Comparison of ENCODE assay signal across 17 cellular contexts in genomic region chr20:41501376-41501775, GRCh38.
DNase-seq lines count a peak whose midpoint lies in the region; ATAC-seq and TF ChIP-seq lines count a peak whose summit lies in the region.
"Had no signal": no experiment of that assay in that cellular context is flagged by ENCODE, and none has a peak within 500 bp of the region (broad histone marks: within the 10 kb centered on the region; RNA-seq: fewer than 3 reads in every experiment).

No MANE protein-coding gene starts in this region.

- H3K36me3 Mint-ChIP-seq in endothelial cell (ENCODE audit: low read depth, unreplicated experiment) = peaks cover 35% of the 10 kb centered on the region

- H3K4me3 Mint-ChIP-seq in endothelial cell (ENCODE audit: unreplicated experiment) = no peak overlapping the region
- H3K4me3 Mint-ChIP-seq: B cell; CD4-positive, CD25-positive, alpha-beta regulatory T cell; CD8-positive, alpha-beta T cell had no signal

- TF ChIP-seq CTCF in endothelial cell (IDR thresholded peaks at IDR 0.05; ENCODE audit: unreplicated experiment) (no peak), fibroblast of the aortic adventitia (IDR thresholded peaks at IDR 0.05; ENCODE audit: insufficient read depth, low read length) (no peak)

- H3K9me3 ChIP-seq in adipocyte (ENCODE audit: control insufficient read depth, low read length) = no peaks in the 10 kb centered on the region
- H3K9me3 ChIP-seq: HAP-1 had no signal

- peak; percentile 9 for DNase-seq in HCEC 1CT
- DNase-seq in adipocyte (ENCODE audit: low read depth) = peak; percentile 57
- DNase-seq in endothelial cell (ENCODE audit: low spot score) = no peak
- peak; percentile 19 for DNase-seq in fibroblast of the aortic adventitia (ENCODE audit: low read depth)
- DNase-seq in HT-29 (ENCODE audit: low spot score) = no peak
- DNase-seq in stimulated activated CD4-positive, alpha-beta T cell treated with anti-CD3 and anti-CD28 coated beads, Interleukin-4, amount 100 ng/mL, for 4 hours = no peak
- DNase-seq: Caco-2; CD4-positive, CD25-positive, alpha-beta regulatory T cell; CD8-positive, alpha-beta T cell; DMS153; DND-41; GOT3 had no signal

- H3K4me1 Mint-ChIP-seq in endothelial cell (ENCODE audit: unreplicated experiment) = peaks cover 26% of the 10 kb centered on the region
- H3K4me1 Mint-ChIP-seq: B cell had no signal

- no peak overlapping the region for H3K4me3 ChIP-seq in adipocyte (ENCODE audit: low read length)
- no peak overlapping the region for H3K4me3 ChIP-seq in fibroblast of the aortic adventitia (ENCODE audit: low read depth, low read length)
- H3K4me3 ChIP-seq: BLaER1, HAP-1 had no signal

- H3K4me1 ChIP-seq in adipocyte (ENCODE audit: control insufficient read depth, insufficient read depth, low read length) = peaks cover 18% of the 10 kb centered on the region
- H3K4me1 ChIP-seq: BLaER1 had no signal

- ATAC-seq in GM21825 (IDR thresholded peaks at IDR 0.05; ENCODE audit: unreplicated experiment) (no peak), GM18909 (IDR thresholded peaks at IDR 0.05; ENCODE audit: poor library complexity, unreplicated experiment) (no peak)
- ATAC-seq: CD8-positive, alpha-beta T cell had no signal

- H3K27me3 Mint-ChIP-seq in endothelial cell (ENCODE audit: unreplicated experiment) = no peaks in the 10 kb centered on the region
- H3K27me3 Mint-ChIP-seq: B cell; CD4-positive, CD25-positive, alpha-beta regulatory T cell had no signal

- no peaks in the 10 kb centered on the region for H3K9me3 Mint-ChIP-seq in endothelial cell (ENCODE audit: unreplicated experiment)

- H3K9ac ChIP-seq in adipocyte (ENCODE audit: low read length) = no peak overlapping the region
- H3K9ac ChIP-seq: BLaER1 had no signal

- peak overlapping the region; percentile 41 for H3K27ac Mint-ChIP-seq in endothelial cell (ENCODE audit: unreplicated experiment)
- H3K27ac Mint-ChIP-seq: B cell; CD4-positive, CD25-positive, alpha-beta regulatory T cell; CD8-positive, alpha-beta T cell had no signal

- no peaks in the 10 kb centered on the region for H3K27me3 ChIP-seq in adipocyte (replicated peaks; ENCODE audit: control insufficient read depth, insufficient read depth, low read length)
- H3K27me3 ChIP-seq: BLaER1 had no signal

- H3K36me3 ChIP-seq in adipocyte (ENCODE audit: control insufficient read depth, insufficient read depth, low read length, severe bottlenecking) = peaks cover 26% of the 10 kb centered on the region

Comparison
In these comparisons a context has a peak if more than half of its experiments do, and no peak if none do; other contexts are left out.
1. DNase-seq: peak in HCEC 1CT (single experiment), adipocyte (single experiment) and fibroblast of the aortic adventitia (single experiment); none in endothelial cell (single experiment), HT-29 (single experiment) and stimulated activated CD4-positive, alpha-beta T cell treated with anti-CD3 and anti-CD28 coated beads, Interleukin-4, amount 100 ng/mL, for 4 hours (0 of 2).